Comparison of ENCODE assay signal across 21 cellular contexts in genomic region chr15:58486062-58486461, GRCh38. TPM values are rescaled to one million over a fixed set of nuclear protein-coding genes. Genes with fewer than 3 reads are reported as not detected.
DNase-seq lines count a peak whose midpoint lies in the region; ATAC-seq and TF ChIP-seq lines count a peak whose summit lies in the region.
"Had no signal": no experiment of that assay in that cellular context is flagged by ENCODE, and none has a peak within 500 bp of the region (broad histone marks: within the 10 kb centered on the region; RNA-seq: fewer than 3 reads in every experiment).

No MANE protein-coding gene starts in this region.

- POLR2A ChIA-PET in CD4-positive, alpha-beta memory T cell (lab: Charles Lee; ENCODE audit: partially characterized antibody) = interaction anchor here (1.3 kb wide), 1 partner anchor 11 kb away, joined by 3 read pairs; no protein-coding TSS in a partner anchor

- H3K79me2 ChIP-seq in GM23338 (replicated peaks; ENCODE audit: insufficient read depth) = no peaks in the 10 kb centered on the region

- peaks cover 29 to 44% (median 36%) of the 10 kb centered on the region in 4 donors for H3K4me1 Mint-ChIP-seq in CD4-positive, alpha-beta memory T cell
- H3K4me1 Mint-ChIP-seq in activated naive CD8-positive, alpha-beta T cell treated with anti-CD3 and anti-CD28 coated beads for 36 hours = peaks cover 37% of the 10 kb centered on the region
- H3K4me1 Mint-ChIP-seq in natural killer cell (peaks cover 55 to 58% of the 10 kb centered on the region in 2 donors), GM23338 (no peaks in the 10 kb centered on the region)
- H3K4me1 Mint-ChIP-seq: endodermal cell had no signal

- no peak for DNase-seq in CD4-positive, alpha-beta memory T cell
- DNase-seq in NCI-H524 treated with DMSO at 0.1 percent for 48 hours (lab: John Stamatoyannopoulos, UW) = peak; percentile 32
- DNase-seq in activated naive CD8-positive, alpha-beta T cell treated with anti-CD3 and anti-CD28 coated beads for 36 hours = no peak
- DNase-seq in natural killer cell = no peak
- no peak for DNase-seq in OCI-M2 (lab: John Stamatoyannopoulos, UW; ENCODE audit: unreplicated experiment)
- DNase-seq in superior temporal gyrus (ENCODE audit: extremely low spot score) = no peak
- DNase-seq in GM23338 (ENCODE audit: low spot score) = no peak
- DNase-seq: activated CD8-positive, alpha-beta memory T cell treated with anti-CD3 and anti-CD28 coated beads, Interleukin-2, amount 50 U/mL, for 48 hours; activated naive CD4-positive, alpha-beta T cell treated with Interleukin-2 at 50 U/mL for 16 hours; Caco-2; endodermal cell; glutamatergic neuron; HCEC 1CT; NCI-H1436; NCI-H748 treated with DMSO at 0.1 percent for 48 hours; nucleus accumbens; PC-9 had no signal

- TF ChIP-seq CTCF in natural killer cell (IDR thresholded peaks at IDR 0.05) (no peak), GM23338 (conservative IDR thresholded peaks at IDR 0.05; ENCODE audit: low read depth in 2 of 2) (no peak)

- H4K20me1 ChIP-seq in GM23338 (replicated peaks; ENCODE audit: insufficient read depth) = no peaks in the 10 kb centered on the region

- no peak overlapping the region for H3K4me2 ChIP-seq in GM23338
- H3K4me2 ChIP-seq: PC-9 had no signal

- H3K27ac ChIP-seq in CD4-positive, alpha-beta memory T cell (ENCODE audit: low read depth, low read length) = peak overlapping the region; percentile 0
- H3K27ac ChIP-seq in GM23338 (ENCODE audit: low read depth) = no peak overlapping the region

- H3K27me3 Mint-ChIP-seq in CD4-positive, alpha-beta memory T cell = no peaks in the 10 kb centered on the region
- no peaks in the 10 kb centered on the region for H3K27me3 Mint-ChIP-seq in activated naive CD8-positive, alpha-beta T cell treated with anti-CD3 and anti-CD28 coated beads for 36 hours
- H3K27me3 Mint-ChIP-seq in natural killer cell (ENCODE audit: low read depth in 2 of 2) (no peaks in the 10 kb centered on the region), GM23338 (ENCODE audit: insufficient read depth, low read depth, poor library complexity) (no peaks in the 10 kb centered on the region)

- ATAC-seq in natural killer cell (no peak), GM23338 (no peak), GM21381 (IDR thresholded peaks at IDR 0.05; ENCODE audit: unreplicated experiment) (no peak)
- ATAC-seq: left lobe of liver had no signal

- intact Hi-C loops in CD4-positive, alpha-beta memory T cell (cut with micrococcal nuclease) = no loop called here
- intact Hi-C loops in natural killer cell (cut with micrococcal nuclease) = no loop called here

- H3K4me3 ChIP-seq in CD4-positive, alpha-beta memory T cell (ENCODE audit: low read length in 2 of 2) = no peak overlapping the region
- no peak overlapping the region for H3K4me3 ChIP-seq in GM23338
- H3K4me3 ChIP-seq: PC-9 had no signal

- peaks cover 0 to 9% (median 1%) of the 10 kb centered on the region in 8 donors for H3K9me3 Mint-ChIP-seq in CD4-positive, alpha-beta memory T cell
- H3K9me3 Mint-ChIP-seq in activated naive CD8-positive, alpha-beta T cell treated with anti-CD3 and anti-CD28 coated beads for 36 hours = no peaks in the 10 kb centered on the region
- H3K9me3 Mint-ChIP-seq in natural killer cell (no peaks in the 10 kb centered on the region), GM23338 (peaks cover 9% of the 10 kb centered on the region)

- CTCF ChIA-PET in CD4-positive, alpha-beta memory T cell (lab: Charles Lee; ENCODE audit: partially characterized antibody) = interaction anchor here (1.3 kb wide), 1 partner anchor 13 kb away, joined by 3 read pairs; no protein-coding TSS in a partner anchor

- no peak overlapping the region for H2AFZ ChIP-seq in GM23338
- H2AFZ ChIP-seq: PC-9 had no signal

- no peaks in the 10 kb centered on the region for H3K27me3 ChIP-seq in CD4-positive, alpha-beta memory T cell (ENCODE audit: insufficient read depth, low read length)
- no peaks in the 10 kb centered on the region for H3K27me3 ChIP-seq in GM23338 (ENCODE audit: insufficient read depth)

- no peaks in the 10 kb centered on the region for H3K9me3 ChIP-seq in CD4-positive, alpha-beta memory T cell (ENCODE audit: control insufficient read depth in 1 of 2, low read length in 2 of 2)

- H3K9me2 ChIP-seq in GM23338 (ENCODE audit: insufficient read depth) = peaks cover 10% of the 10 kb centered on the region

- H3K4me1 ChIP-seq in CD4-positive, alpha-beta memory T cell (ENCODE audit: insufficient read depth, low read length) = peaks cover 47% of the 10 kb centered on the region
- H3K4me1 ChIP-seq in GM23338 (ENCODE audit: insufficient read depth) = no peaks in the 10 kb centered on the region

- H3K36me3 Mint-ChIP-seq in CD4-positive, alpha-beta memory T cell = no peaks in the 10 kb centered on the region
- peaks cover 10% of the 10 kb centered on the region for H3K36me3 Mint-ChIP-seq in activated naive CD8-positive, alpha-beta T cell treated with anti-CD3 and anti-CD28 coated beads for 36 hours
- H3K36me3 Mint-ChIP-seq in natural killer cell (no peaks in the 10 kb centered on the region), GM23338 (ENCODE audit: low read depth) (0 out of 3 replicates have a peak, but pooled peaks cover 3% of the 10 kb centered on the region)

- H3K4me3 Mint-ChIP-seq in CD4-positive, alpha-beta memory T cell = peak overlapping the region in 4 of 8 donors; percentile 17 to 51 (median 36)
- H3K4me3 Mint-ChIP-seq in activated naive CD8-positive, alpha-beta T cell treated with anti-CD3 and anti-CD28 coated beads for 36 hours = no peak overlapping the region
- peak overlapping the region; percentile 48 for H3K4me3 Mint-ChIP-seq in natural killer cell
- H3K4me3 Mint-ChIP-seq in GM23338 = no peak overlapping the region
- H3K4me3 Mint-ChIP-seq: endodermal cell had no signal

- no peaks in the 10 kb centered on the region for H3F3A ChIP-seq in GM23338 (replicated peaks; ENCODE audit: low read depth)

- H3K36me3 ChIP-seq in CD4-positive, alpha-beta memory T cell (ENCODE audit: insufficient read depth, low read length) = no peaks in the 10 kb centered on the region
- H3K36me3 ChIP-seq in GM23338 (ENCODE audit: insufficient read depth) = no peaks in the 10 kb centered on the region

- peak overlapping the region in 5 of 7 donors; percentile 28 to 89 (median 86) for H3K27ac Mint-ChIP-seq in CD4-positive, alpha-beta memory T cell
- H3K27ac Mint-ChIP-seq in activated naive CD8-positive, alpha-beta T cell treated with anti-CD3 and anti-CD28 coated beads for 36 hours = peak overlapping the region; percentile 92
- H3K27ac Mint-ChIP-seq in natural killer cell (peak overlapping the region; percentile 83 to 87), GM23338 (no peak overlapping the region)
- H3K27ac Mint-ChIP-seq: endodermal cell had no signal

TF ChIP-seq in GM23338, 12 proteins besides CTCF, POLR2A, EP300 and RAD21 (continues in another document):
- no peak for TF ChIP-seq EZH2phosphoT487 (IDR thresholded peaks at IDR 0.05; ENCODE audit: unreplicated experiment)
- TF ChIP-seq REST (IDR thresholded peaks at IDR 0.05; ENCODE audit: unreplicated experiment) = no peak
- no peak for TF ChIP-seq POLR2AphosphoS5 (IDR thresholded peaks at IDR 0.05; ENCODE audit: low read depth)
- TF ChIP-seq ZNF331 (CRISPR knock-in tag; IDR thresholded peaks at IDR 0.05; ENCODE audit: low read depth) = no peak
- TF ChIP-seq EZH2 (IDR thresholded peaks at IDR 0.05; ENCODE audit: low read depth, unreplicated experiment) = no peak
- TF ChIP-seq CREB1 (CRISPR knock-in tag; IDR thresholded peaks at IDR 0.05; ENCODE audit: low read depth) = no peak
- no peak for TF ChIP-seq NANOG (IDR thresholded peaks at IDR 0.05; ENCODE audit: borderline replicate concordance)
- TF ChIP-seq ETS1 (IDR thresholded peaks at IDR 0.05) = no peak
- TF ChIP-seq STAT1 (IDR thresholded peaks at IDR 0.05; ENCODE audit: unreplicated experiment) = no peak
- no peak for TF ChIP-seq ZNF114 (CRISPR knock-in tag; IDR thresholded peaks at IDR 0.05)

RNA-seq across cellular contexts. Expression of gene LIPC, which starts 54.3 kb away (rescaled TPM):
- total RNA-seq in CD4-positive, alpha-beta memory T cell = under 1 TPM in 1 of 2 experiments, not detected in 1; 0.41 TPM
- 1 to 10 TPM in 1 of 2 donors, under 1 TPM in 1; 0.25 to 2.4 TPM for polyA plus RNA-seq in CD4-positive, alpha-beta memory T cell
- 1 to 10 TPM; 1.5 to 1.8 TPM for total RNA-seq in activated naive CD8-positive, alpha-beta T cell treated with anti-CD3 and anti-CD28 coated beads for 36 hours
- 1 to 10 TPM; 5.3 to 7.1 (median 5.3) TPM for total RNA-seq in natural killer cell
- not detected in 2 replicates for total RNA-seq in GM23338 (2014; rRNA removed; shearing (Covaris generic))
- polyA plus RNA-seq in GM23338 (2016; fragmentation: Nextera tagmentation; extraction: Ambion mirVana) = not detected in 2 replicates
- total RNA-seq: endodermal cell, PC-9, SK-MEL-5, temporal lobe had no signal
